Comparison of ENCODE assay signal across 14 cellular contexts in the genomic region with DNA sequence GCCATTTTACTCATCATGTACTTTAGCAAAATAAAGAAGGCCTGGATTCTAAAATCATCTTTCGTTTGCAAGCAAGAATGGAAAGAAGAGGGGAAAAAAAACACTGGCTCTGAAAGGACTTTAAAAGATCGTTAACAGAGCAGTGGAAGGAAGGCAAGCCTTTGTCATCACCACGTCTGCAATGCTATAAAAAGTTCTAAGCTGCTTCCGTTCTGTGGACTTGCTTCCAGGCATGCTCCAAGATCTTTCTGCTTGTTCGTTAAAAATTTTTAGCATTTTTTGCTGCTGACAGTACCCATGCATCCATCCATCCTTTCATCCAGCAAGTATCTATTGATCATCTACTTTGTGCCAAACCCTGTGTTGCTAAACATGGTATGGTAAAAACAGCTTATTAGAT.
"Had no signal": no experiment of that assay in that cellular context is flagged by ENCODE, and none has a peak within 500 bp of the region (broad histone marks: within the 10 kb centered on the region; RNA-seq: fewer than 3 reads in every experiment).

No MANE protein-coding gene starts in this region.

- H3K4me3 ChIP-seq: esophagus muscularis mucosa, gastrocnemius medialis, suprapubic skin, upper lobe of right lung had no signal

- DNase-seq: activated CD4-positive, alpha-beta memory T cell treated with anti-CD3 and anti-CD28 coated beads for 36 hours; activated CD4-positive, alpha-beta T cell treated with anti-CD3 and anti-CD28 coated beads for 1 hour; activated gamma-delta T cell; activated T-cell treated with anti-CD3 and anti-CD28 coated beads, Interleukin-2, amount 50 U/mL, for 48 hours; gastrocnemius medialis; left ventricle myocardium superior; mesendoderm; stimulated activated CD4-positive, alpha-beta T cell treated with anti-CD3 and anti-CD28 coated beads, Interleukin-12 subunit alpha, Interleukin-12 subunit beta, amount 100 ng/mL, for 4 hours; stimulated activated naive CD4-positive, alpha-beta T cell treated with Interleukin-2 at 50 U/mL for 16 hours; T-helper 9 cell; upper lobe of right lung had no signal

- H3K27ac ChIP-seq: esophagus muscularis mucosa, gastrocnemius medialis, suprapubic skin, upper lobe of right lung had no signal

- ATAC-seq: gastrocnemius medialis, left ventricle myocardium superior, sciatic nerve, upper lobe of right lung had no signal
